Comparison of ENCODE assay signal across 25 cellular contexts in genomic region chr3:142726017-142726416, GRCh38. TPM values are rescaled to one million over a fixed set of nuclear protein-coding genes. Genes with fewer than 3 reads are reported as not detected.
A peak's percentile ranks its signal among the peaks of the same experiment; 100 is the strongest.
DNase-seq lines count a peak whose midpoint lies in the region; ATAC-seq, FAIRE-seq and TF ChIP-seq lines count a peak whose summit lies in the region.
"Had no signal": no experiment of that assay in that cellular context is flagged by ENCODE, and none has a peak within 500 bp of the region (broad histone marks: within the 10 kb centered on the region; RNA-seq: fewer than 3 reads in every experiment).

No MANE protein-coding gene starts in this region.

- H3K36me3 Mint-ChIP-seq in HFFc6 (ENCODE audit: low read depth), result no peaks in the 10 kb centered on the region
- H3K36me3 Mint-ChIP-seq in central memory CD8-positive, alpha-beta T cell (ENCODE audit: insufficient read depth), result peaks cover 5% of the 10 kb centered on the region
- H3K36me3 Mint-ChIP-seq: activated naive CD4-positive, alpha-beta T cell treated with anti-CD3 and anti-CD28 coated beads, Interleukin-2, amount 10 ng/mL, durations not matched to agents 7 days and 5 days; CD14-positive monocyte had no signal

- H3K4me1 ChIP-seq in A549, result peaks cover 14% of the 10 kb centered on the region
- peaks cover 6% of the 10 kb centered on the region for H3K4me1 ChIP-seq in mesodermal cell (ENCODE audit: control insufficient read depth, insufficient read depth, low read length, poor library complexity, severe bottlenecking)
- H3K4me1 ChIP-seq: ascending aorta had no signal

- no peak for TF ChIP-seq EP300 in A549 (IDR thresholded peaks at IDR 0.05)

- no peak for TF ChIP-seq RAD21 in A549 (conservative IDR thresholded peaks at IDR 0.05 in 1 of 2, IDR thresholded peaks at IDR 0.05 in 1 of 2)

- no peaks in the 10 kb centered on the region; the same call in 1 of the 2 replicates for H3K27me3 Mint-ChIP-seq in HFFc6 (ENCODE audit: insufficient read depth)
- H3K27me3 Mint-ChIP-seq in central memory CD8-positive, alpha-beta T cell, result peaks cover 15% of the 10 kb centered on the region

- peak; percentile 56 for FAIRE-seq in A549 (lab: Jason Lieb, UNC)
- no peak for FAIRE-seq in RCC 7860 (lab: Jason Lieb, UNC)
- FAIRE-seq: GM19239 had no signal

- H3K9me3 ChIP-seq in A549 (no peaks in the 10 kb centered on the region), mesodermal cell (ENCODE audit: control insufficient read depth, low read length) (no peaks in the 10 kb centered on the region)
- H3K9me3 ChIP-seq: ascending aorta, uterus had no signal

- TF ChIP-seq CTCF in A549 (IDR thresholded peaks at IDR 0.05) (no peak), HFFc6 (IDR thresholded peaks at IDR 0.05) (no peak)

- no peak overlapping the region for H3K27ac Mint-ChIP-seq in HFFc6
- no peak overlapping the region for H3K27ac Mint-ChIP-seq in central memory CD8-positive, alpha-beta T cell (ENCODE audit: low read depth)
- H3K27ac Mint-ChIP-seq: activated naive CD4-positive, alpha-beta T cell treated with anti-CD3 and anti-CD28 coated beads, Interleukin-2, amount 10 ng/mL, durations not matched to agents 7 days and 5 days; CD14-positive monocyte had no signal

- CTCF ChIA-PET in A549 (lab: Yijun Ruan, JAX), result interaction anchor here (0.6 to 2.7 kb wide), 2 partner anchors 141 to 250 kb away, joined by 3 to 8 read pairs; no protein-coding TSS in a partner anchor

- POLR2A ChIA-PET in A549 (lab: Yijun Ruan, JAX), result no interaction called here

- no peak for TF ChIP-seq POLR2A in A549 (IDR thresholded peaks at IDR 0.05; ENCODE audit: low read length)

- H3K27ac ChIP-seq in A549, result no peak overlapping the region
- no peak overlapping the region for H3K27ac ChIP-seq in mesodermal cell (ENCODE audit: low read depth, low read length, severe bottlenecking)
- H3K27ac ChIP-seq: ascending aorta had no signal

- peaks cover 21% of the 10 kb centered on the region for H3K4me1 Mint-ChIP-seq in HFFc6 (ENCODE audit: low read depth)
- peaks cover 7% of the 10 kb centered on the region for H3K4me1 Mint-ChIP-seq in central memory CD8-positive, alpha-beta T cell

- WGBS in A549 (ENCODE audit: missing lambda C conversion rate), result 21% methylated on average over 1 of the region's 1 CpG
- WGBS in mesodermal cell (ENCODE audit: insufficient coverage in 2 of 2), 2 experiments, result no CpG with 5 or more reads among the region's 1 CpG

- no peaks in the 10 kb centered on the region; the same call in 1 of the 2 replicates for H3K9me3 Mint-ChIP-seq in HFFc6
- H3K9me3 Mint-ChIP-seq in central memory CD8-positive, alpha-beta T cell, result no peaks in the 10 kb centered on the region
- H3K9me3 Mint-ChIP-seq: activated naive CD4-positive, alpha-beta T cell treated with anti-CD3 and anti-CD28 coated beads, Interleukin-2, amount 10 ng/mL, durations not matched to agents 7 days and 5 days had no signal

- peak overlapping the region; percentile 84 for H3K4me2 ChIP-seq in A549

- DNase-seq in A549 (ENCODE audit: low read depth in 1 of 2, low spot score in 1 of 2) (no peak), HFFc6 (no peak), RCC 7860 (ENCODE audit: low spot score) (no peak), putamen (ENCODE audit: low spot score) (no peak)
- no peak for DNase-seq in central memory CD8-positive, alpha-beta T cell (ENCODE audit: low spot score in 2 of 2)
- DNase-seq: activated CD4-positive, alpha-beta T cell treated with anti-CD3 and anti-CD28 coated beads for 1 hour; activated CD8-positive, alpha-beta memory T cell treated with anti-CD3 and anti-CD28 coated beads for 24 hours; activated naive CD4-positive, alpha-beta T cell treated with anti-CD3 and anti-CD28 coated beads, Interleukin-2, amount 10 ng/mL, durations not matched to agents 7 days and 5 days; activated T-cell treated with anti-CD3 and anti-CD28 coated beads, Interleukin-2, amount 50 U/mL, for 48 hours; GF-D8; HCEC 1CT; NCI-H1417; NCI-H2107; NCI-H526; nucleus accumbens; Right ventricle myocardium superior; stimulated activated CD4-positive, alpha-beta T cell treated with anti-CD3 and anti-CD28 coated beads, Interleukin-15, amount 100 ng/mL, for 24 hours; substantia nigra; uterus had no signal

- no peaks in the 10 kb centered on the region for H3K36me3 ChIP-seq in mesodermal cell (ENCODE audit: control insufficient read depth, insufficient read depth, low read length)
- H3K36me3 ChIP-seq: ascending aorta, uterus had no signal

- H3K4me3 Mint-ChIP-seq in HFFc6, result peak overlapping the region; percentile 23; the same call in 1 of the 2 replicates
- peak overlapping the region; percentile 87 for H3K4me3 Mint-ChIP-seq in central memory CD8-positive, alpha-beta T cell

- ATAC-seq in A549 (no peak), GM21381 (IDR thresholded peaks at IDR 0.05; ENCODE audit: unreplicated experiment) (no peak), GM19397 (IDR thresholded peaks at IDR 0.05; ENCODE audit: unreplicated experiment) (no peak)
- ATAC-seq in central memory CD8-positive, alpha-beta T cell (replicated peaks; ENCODE audit: extremely low read depth, poor library complexity, severe bottlenecking), result no peak

- 0 out of 3 replicates have a peak overlapping the region, but pooled peaks have one; percentile 89 for H3K4me3 ChIP-seq in A549
- H3K4me3 ChIP-seq in mesodermal cell (ENCODE audit: extremely low read depth, insufficient read depth, low read length, poor library complexity, severe bottlenecking), result peak overlapping the region; percentile 73

TF ChIP-seq in A549, 52 proteins besides CTCF, POLR2A, EP300 and RAD21:
- TF ChIP-seq HDAC2 (IDR thresholded peaks at IDR 0.05) (no peak), POLR2AphosphoS2 (conservative IDR thresholded peaks at IDR 0.05; ENCODE audit: low read length) (no peak), PBX3 (IDR thresholded peaks at IDR 0.05) (no peak), TP53 (CRISPR knock-in tag; IDR thresholded peaks at IDR 0.05) (no peak), EHF (CRISPR knock-in tag; IDR thresholded peaks at IDR 0.05) (no peak)

RNA-seq across cellular contexts. Expression of gene TRPC1, which starts 2.2 kb away (rescaled TPM):
- polyA plus RNA-seq in A549 (2011; rRNA removed) (26.1 and 32.2 TPM in 2 replicates), A549 (2017; fragmentation: RNase III; extraction: RNeasy Plus Mini Kit Qiagen cat#74134 plus additional on column Dnase treatment) (10.1 to 11.8 TPM (median 10.3 TPM) in 3 replicates)
- 7.8 and 8.4 TPM in 2 replicates for polyA plus RNA-seq in A549 (2012; cell fraction: cytosol; rRNA removed)
- polyA plus RNA-seq in A549 (2012; cell fraction: nucleus; rRNA removed), result 12.2 and 13.4 TPM in 2 replicates
- 33.8 and 42.6 TPM in 2 replicates for polyA minus RNA-seq in A549 (2011; rRNA and poly(A)+ RNA removed)
- 10 to 100 TPM in 4 of 6 experiments, 1 to 10 TPM in 2; 8.9 to 14.6 (median 11.1) TPM for total RNA-seq in HFFc6 (2021; fragmentation: NEBNext Ultra II Directional; extraction: Animal tissue kit (Norgen Biotek cat#: 25700))
- 28.2 TPM for polyA plus RNA-seq in mesodermal cell (2013, experiment 1 of 2)
- 27.5 TPM for polyA plus RNA-seq in mesodermal cell (2013, experiment 2 of 2)
- polyA plus RNA-seq: CD14-positive monocyte had no signal
